Comparison of ENCODE assay signal across 1 cellular context in the genomic region with DNA sequence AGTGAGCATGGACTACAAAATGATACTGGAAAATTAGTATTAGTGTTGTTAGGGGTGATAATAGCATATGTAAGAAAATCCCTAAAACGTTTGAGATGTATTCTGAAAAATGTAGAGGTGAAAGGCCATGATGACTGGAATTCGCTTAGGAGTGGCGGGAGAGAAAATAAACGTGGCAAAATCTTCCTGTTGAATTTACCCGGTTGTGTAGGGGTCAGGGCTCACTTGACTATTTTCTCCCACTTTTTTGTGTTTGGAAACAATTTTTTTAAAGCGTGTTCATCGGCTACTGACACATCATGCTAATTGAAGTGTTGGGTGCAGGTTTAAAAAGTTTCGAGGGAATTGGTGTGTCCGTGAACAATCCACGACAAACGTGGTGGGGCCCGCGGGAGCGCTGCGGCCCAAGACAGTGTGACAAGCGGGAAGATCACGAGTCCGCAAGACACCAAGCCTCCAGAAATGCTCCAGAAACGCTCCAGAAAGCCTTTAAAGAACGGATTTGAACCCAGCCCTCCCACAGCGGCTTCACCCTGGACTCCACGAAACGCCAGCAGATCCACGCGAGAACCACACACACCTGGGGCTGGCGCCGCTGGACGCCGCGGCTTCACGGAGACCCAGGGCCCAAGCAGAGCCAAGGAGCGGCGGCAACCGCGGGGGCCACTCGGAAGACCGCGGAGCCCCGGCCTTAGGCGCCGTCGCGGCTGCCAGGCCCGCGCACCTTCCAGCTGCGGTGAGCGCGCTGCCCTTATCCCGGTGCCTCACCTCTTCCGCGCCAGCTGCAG.
TF ChIP-seq lines count a peak whose summit lies in the region.

No MANE protein-coding gene starts in this region.

TF ChIP-seq in K562, 482 proteins besides CTCF, POLR2A, EP300 and RAD21 (continued from another document and continues in another):
- TF ChIP-seq NRF1 (conservative IDR thresholded peaks at IDR 0.05 in 1 of 2, IDR thresholded peaks at IDR 0.05 in 1 of 2) = no peak
- 0 out of 2 replicates have a peak, but pooled peaks have one; percentile 19 for TF ChIP-seq CBFA2T3 (IDR thresholded peaks at IDR 0.05)
- TF ChIP-seq SMAD4 (CRISPR knock-in tag; conservative IDR thresholded peaks at IDR 0.05) = peak; percentile 71; the same call in 1 of the 2 replicates
- TF ChIP-seq, protein P1, sequence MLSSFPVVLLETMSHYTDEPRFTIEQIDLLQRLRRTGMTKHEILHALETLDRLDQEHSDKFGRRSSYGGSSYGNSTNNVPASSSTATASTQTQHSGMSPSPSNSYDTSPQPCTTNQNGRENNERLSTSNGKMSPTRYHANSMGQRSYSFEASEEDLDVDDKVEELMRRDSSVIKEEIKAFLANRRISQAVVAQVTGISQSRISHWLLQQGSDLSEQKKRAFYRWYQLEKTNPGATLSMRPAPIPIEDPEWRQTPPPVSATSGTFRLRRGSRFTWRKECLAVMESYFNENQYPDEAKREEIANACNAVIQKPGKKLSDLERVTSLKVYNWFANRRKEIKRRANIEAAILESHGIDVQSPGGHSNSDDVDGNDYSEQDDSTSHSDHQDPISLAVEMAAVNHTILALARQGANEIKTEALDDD (IDR thresholded peaks at IDR 0.05) = no peak
- TF ChIP-seq, protein P2, sequence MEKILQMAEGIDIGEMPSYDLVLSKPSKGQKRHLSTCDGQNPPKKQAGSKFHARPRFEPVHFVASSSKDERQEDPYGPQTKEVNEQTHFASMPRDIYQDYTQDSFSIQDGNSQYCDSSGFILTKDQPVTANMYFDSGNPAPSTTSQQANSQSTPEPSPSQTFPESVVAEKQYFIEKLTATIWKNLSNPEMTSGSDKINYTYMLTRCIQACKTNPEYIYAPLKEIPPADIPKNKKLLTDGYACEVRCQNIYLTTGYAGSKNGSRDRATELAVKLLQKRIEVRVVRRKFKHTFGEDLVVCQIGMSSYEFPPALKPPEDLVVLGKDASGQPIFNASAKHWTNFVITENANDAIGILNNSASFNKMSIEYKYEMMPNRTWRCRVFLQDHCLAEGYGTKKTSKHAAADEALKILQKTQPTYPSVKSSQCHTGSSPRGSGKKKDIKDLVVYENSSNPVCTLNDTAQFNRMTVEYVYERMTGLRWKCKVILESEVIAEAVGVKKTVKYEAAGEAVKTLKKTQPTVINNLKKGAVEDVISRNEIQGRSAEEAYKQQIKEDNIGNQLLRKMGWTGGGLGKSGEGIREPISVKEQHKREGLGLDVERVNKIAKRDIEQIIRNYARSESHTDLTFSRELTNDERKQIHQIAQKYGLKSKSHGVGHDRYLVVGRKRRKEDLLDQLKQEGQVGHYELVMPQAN (IDR thresholded peaks at IDR 0.05; ENCODE audit: borderline replicate concordance) = no peak
- no peak for TF ChIP-seq POLR3G (IDR thresholded peaks at IDR 0.05; ENCODE audit: extremely low read depth, insufficient read length, insufficient replicate concordance)
- TF ChIP-seq, protein P3, sequence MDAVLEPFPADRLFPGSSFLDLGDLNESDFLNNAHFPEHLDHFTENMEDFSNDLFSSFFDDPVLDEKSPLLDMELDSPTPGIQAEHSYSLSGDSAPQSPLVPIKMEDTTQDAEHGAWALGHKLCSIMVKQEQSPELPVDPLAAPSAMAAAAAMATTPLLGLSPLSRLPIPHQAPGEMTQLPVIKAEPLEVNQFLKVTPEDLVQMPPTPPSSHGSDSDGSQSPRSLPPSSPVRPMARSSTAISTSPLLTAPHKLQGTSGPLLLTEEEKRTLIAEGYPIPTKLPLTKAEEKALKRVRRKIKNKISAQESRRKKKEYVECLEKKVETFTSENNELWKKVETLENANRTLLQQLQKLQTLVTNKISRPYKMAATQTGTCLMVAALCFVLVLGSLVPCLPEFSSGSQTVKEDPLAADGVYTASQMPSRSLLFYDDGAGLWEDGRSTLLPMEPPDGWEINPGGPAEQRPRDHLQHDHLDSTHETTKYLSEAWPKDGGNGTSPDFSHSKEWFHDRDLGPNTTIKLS (IDR thresholded peaks at IDR 0.05; ENCODE audit: borderline replicate concordance, low read depth) = peak; percentile 62; the same call in 1 of the 2 replicates
- no peak for TF ChIP-seq ELF4 (CRISPR knock-in tag; IDR thresholded peaks at IDR 0.05)
- TF ChIP-seq SAP30 (IDR thresholded peaks at IDR 0.05; ENCODE audit: borderline replicate concordance, insufficient read depth, low read depth, low read length, poor library complexity, severe bottlenecking) = peak; percentile 87
- peak; percentile 3 for TF ChIP-seq NEUROD1 (IDR thresholded peaks at IDR 0.05; ENCODE audit: borderline replicate concordance, low read depth, low read length, partially characterized antibody)
- 0 out of 2 replicates have a peak, but pooled peaks have one; percentile 24 for TF ChIP-seq MECOM (CRISPR knock-in tag; IDR thresholded peaks at IDR 0.05)
- 0 out of 2 replicates have a peak, but pooled peaks have one; percentile 53 for TF ChIP-seq PHB (CRISPR knock-in tag; IDR thresholded peaks at IDR 0.05)
- TF ChIP-seq CREB1 (IDR thresholded peaks at IDR 0.05) = no peak
- TF ChIP-seq CREB1 (CRISPR knock-in tag; IDR thresholded peaks at IDR 0.05) = no peak
- peak; percentile 89; the same call in 1 of the 2 replicates for TF ChIP-seq SRSF3 (IDR thresholded peaks at IDR 0.05; ENCODE audit: insufficient read depth, low read length)
- TF ChIP-seq, protein P4, sequence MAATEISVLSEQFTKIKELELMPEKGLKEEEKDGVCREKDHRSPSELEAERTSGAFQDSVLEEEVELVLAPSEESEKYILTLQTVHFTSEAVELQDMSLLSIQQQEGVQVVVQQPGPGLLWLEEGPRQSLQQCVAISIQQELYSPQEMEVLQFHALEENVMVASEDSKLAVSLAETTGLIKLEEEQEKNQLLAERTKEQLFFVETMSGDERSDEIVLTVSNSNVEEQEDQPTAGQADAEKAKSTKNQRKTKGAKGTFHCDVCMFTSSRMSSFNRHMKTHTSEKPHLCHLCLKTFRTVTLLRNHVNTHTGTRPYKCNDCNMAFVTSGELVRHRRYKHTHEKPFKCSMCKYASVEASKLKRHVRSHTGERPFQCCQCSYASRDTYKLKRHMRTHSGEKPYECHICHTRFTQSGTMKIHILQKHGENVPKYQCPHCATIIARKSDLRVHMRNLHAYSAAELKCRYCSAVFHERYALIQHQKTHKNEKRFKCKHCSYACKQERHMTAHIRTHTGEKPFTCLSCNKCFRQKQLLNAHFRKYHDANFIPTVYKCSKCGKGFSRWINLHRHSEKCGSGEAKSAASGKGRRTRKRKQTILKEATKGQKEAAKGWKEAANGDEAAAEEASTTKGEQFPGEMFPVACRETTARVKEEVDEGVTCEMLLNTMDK (IDR thresholded peaks at IDR 0.05; ENCODE audit: borderline replicate concordance, insufficient read depth, low read depth, low read length, poor library complexity, severe bottlenecking) = no peak
- TF ChIP-seq NCOA1 (IDR thresholded peaks at IDR 0.05; ENCODE audit: low read depth) = no peak
- TF ChIP-seq, protein P5, sequence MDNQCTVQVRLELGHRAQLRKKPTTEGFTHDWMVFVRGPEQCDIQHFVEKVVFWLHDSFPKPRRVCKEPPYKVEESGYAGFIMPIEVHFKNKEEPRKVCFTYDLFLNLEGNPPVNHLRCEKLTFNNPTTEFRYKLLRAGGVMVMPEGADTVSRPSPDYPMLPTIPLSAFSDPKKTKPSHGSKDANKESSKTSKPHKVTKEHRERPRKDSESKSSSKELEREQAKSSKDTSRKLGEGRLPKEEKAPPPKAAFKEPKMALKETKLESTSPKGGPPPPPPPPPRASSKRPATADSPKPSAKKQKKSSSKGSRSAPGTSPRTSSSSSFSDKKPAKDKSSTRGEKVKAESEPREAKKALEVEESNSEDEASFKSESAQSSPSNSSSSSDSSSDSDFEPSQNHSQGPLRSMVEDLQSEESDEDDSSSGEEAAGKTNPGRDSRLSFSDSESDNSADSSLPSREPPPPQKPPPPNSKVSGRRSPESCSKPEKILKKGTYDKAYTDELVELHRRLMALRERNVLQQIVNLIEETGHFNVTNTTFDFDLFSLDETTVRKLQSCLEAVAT (IDR thresholded peaks at IDR 0.05) = peak; percentile 67 to 76; a peak in 2 of 4 replicates
- no peak for TF ChIP-seq BCL6 (CRISPR knock-in tag; IDR thresholded peaks at IDR 0.05)
- no peak for TF ChIP-seq JUNB (CRISPR knock-in tag; conservative IDR thresholded peaks at IDR 0.05)
- TF ChIP-seq FOXJ2 (tag; IDR thresholded peaks at IDR 0.05) = no peak
- no peak for TF ChIP-seq SIX5 (IDR thresholded peaks at IDR 0.05; ENCODE audit: borderline replicate concordance in 1 of 2, insufficient read depth in 1 of 2, low read depth in 1 of 2, low read length in 2 of 2)
- TF ChIP-seq, protein P6, sequence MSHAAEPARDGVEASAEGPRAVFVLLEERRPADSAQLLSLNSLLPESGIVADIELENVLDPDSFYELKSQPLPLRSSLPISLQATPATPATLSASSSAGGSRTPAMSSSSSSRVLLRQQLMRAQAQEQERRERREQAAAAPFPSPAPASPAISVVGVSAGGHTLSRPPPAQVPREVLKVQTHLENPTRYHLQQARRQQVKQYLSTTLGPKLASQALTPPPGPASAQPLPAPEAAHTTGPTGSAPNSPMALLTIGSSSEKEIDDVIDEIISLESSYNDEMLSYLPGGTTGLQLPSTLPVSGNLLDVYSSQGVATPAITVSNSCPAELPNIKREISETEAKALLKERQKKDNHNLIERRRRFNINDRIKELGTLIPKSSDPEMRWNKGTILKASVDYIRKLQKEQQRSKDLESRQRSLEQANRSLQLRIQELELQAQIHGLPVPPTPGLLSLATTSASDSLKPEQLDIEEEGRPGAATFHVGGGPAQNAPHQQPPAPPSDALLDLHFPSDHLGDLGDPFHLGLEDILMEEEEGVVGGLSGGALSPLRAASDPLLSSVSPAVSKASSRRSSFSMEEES (CRISPR knock-in tag; IDR thresholded peaks at IDR 0.05) = 0 out of 2 replicates have a peak, but pooled peaks have one; percentile 7
- no peak for TF ChIP-seq NFIC (IDR thresholded peaks at IDR 0.05)
- no peak for TF ChIP-seq NFE2 (IDR thresholded peaks at IDR 0.05; ENCODE audit: low read depth)
- TF ChIP-seq ZNF124 (CRISPR knock-in tag; IDR thresholded peaks at IDR 0.05) = no peak
- no peak for TF ChIP-seq BRCA1 (IDR thresholded peaks at IDR 0.05)
- peak; percentile 99 for TF ChIP-seq BRCA1 (CRISPR knock-in tag; IDR thresholded peaks at IDR 0.05)
- TF ChIP-seq RBM14 (IDR thresholded peaks at IDR 0.05; ENCODE audit: borderline replicate concordance, insufficient read depth, low read depth, low read length) = peak; percentile 93; the same call in 1 of the 2 replicates
- no peak for TF ChIP-seq FUS (optimal IDR thresholded peaks at IDR 0.05; ENCODE audit: low read depth, low read length)
- TF ChIP-seq, protein P7, sequence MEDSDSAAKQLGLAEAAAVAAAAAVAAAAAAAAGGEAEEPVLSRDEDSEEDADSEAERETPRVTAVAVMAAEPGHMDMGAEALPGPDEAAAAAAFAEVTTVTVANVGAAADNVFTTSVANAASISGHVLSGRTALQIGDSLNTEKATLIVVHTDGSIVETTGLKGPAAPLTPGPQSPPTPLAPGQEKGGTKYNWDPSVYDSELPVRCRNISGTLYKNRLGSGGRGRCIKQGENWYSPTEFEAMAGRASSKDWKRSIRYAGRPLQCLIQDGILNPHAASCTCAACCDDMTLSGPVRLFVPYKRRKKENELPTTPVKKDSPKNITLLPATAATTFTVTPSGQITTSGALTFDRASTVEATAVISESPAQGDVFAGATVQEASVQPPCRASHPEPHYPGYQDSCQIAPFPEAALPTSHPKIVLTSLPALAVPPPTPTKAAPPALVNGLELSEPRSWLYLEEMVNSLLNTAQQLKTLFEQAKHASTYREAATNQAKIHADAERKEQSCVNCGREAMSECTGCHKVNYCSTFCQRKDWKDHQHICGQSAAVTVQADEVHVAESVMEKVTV (CRISPR knock-in tag; IDR thresholded peaks at IDR 0.05) = no peak
- 0 out of 2 replicates have a peak, but pooled peaks have one; percentile 27 for TF ChIP-seq NR1H2 (CRISPR knock-in tag; IDR thresholded peaks at IDR 0.05)
- no peak for TF ChIP-seq CHD4 (IDR thresholded peaks at IDR 0.05; ENCODE audit: insufficient read depth, insufficient replicate concordance, low read depth, low read length, poor library complexity, severe bottlenecking)
- TF ChIP-seq ZNF3 (CRISPR knock-in tag; IDR thresholded peaks at IDR 0.05) = no peak
- TF ChIP-seq, protein P8, sequence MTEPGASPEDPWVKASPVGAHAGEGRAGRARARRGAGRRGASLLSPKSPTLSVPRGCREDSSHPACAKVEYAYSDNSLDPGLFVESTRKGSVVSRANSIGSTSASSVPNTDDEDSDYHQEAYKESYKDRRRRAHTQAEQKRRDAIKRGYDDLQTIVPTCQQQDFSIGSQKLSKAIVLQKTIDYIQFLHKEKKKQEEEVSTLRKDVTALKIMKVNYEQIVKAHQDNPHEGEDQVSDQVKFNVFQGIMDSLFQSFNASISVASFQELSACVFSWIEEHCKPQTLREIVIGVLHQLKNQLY (CRISPR knock-in tag; conservative IDR thresholded peaks at IDR 0.05) = no peak
- TF ChIP-seq, protein P9, sequence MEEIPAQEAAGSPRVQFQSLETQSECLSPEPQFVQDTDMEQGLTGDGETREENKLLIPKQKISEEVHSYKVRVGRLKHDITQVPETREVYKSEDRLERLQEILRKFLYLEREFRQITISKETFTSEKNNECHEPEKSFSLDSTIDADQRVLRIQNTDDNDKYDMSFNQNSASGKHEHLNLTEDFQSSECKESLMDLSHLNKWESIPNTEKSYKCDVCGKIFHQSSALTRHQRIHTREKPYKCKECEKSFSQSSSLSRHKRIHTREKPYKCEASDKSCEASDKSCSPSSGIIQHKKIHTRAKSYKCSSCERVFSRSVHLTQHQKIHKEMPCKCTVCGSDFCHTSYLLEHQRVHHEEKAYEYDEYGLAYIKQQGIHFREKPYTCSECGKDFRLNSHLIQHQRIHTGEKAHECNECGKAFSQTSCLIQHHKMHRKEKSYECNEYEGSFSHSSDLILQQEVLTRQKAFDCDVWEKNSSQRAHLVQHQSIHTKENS (CRISPR knock-in tag; IDR thresholded peaks at IDR 0.05) = 0 out of 2 replicates have a peak, but pooled peaks have one; percentile 62
- peak; percentile 10 for TF ChIP-seq NELFE (IDR thresholded peaks at IDR 0.05; ENCODE audit: insufficient read depth, insufficient read length)
- TF ChIP-seq ZNF717 (CRISPR knock-in tag; IDR thresholded peaks at IDR 0.05) = peak; percentile 71; the same call in 1 of the 2 replicates
- TF ChIP-seq KDM1A (IDR thresholded peaks at IDR 0.05) = no peak
- TF ChIP-seq TAF9B (IDR thresholded peaks at IDR 0.05; ENCODE audit: partially characterized antibody) = peak; percentile 10
- 0 out of 2 replicates have a peak, but pooled peaks have one; percentile 12 for TF ChIP-seq HNRNPL (IDR thresholded peaks at IDR 0.05; ENCODE audit: low read depth, low read length)
- TF ChIP-seq SMAD3 (CRISPR knock-in tag; conservative IDR thresholded peaks at IDR 0.05) = no peak
- TF ChIP-seq SAFB (IDR thresholded peaks at IDR 0.05; ENCODE audit: borderline replicate concordance, low read depth, low read length) = peak; percentile 83
- TF ChIP-seq RAD51 (IDR thresholded peaks at IDR 0.05; ENCODE audit: borderline replicate concordance, low read depth) = no peak
- TF ChIP-seq, protein P10, sequence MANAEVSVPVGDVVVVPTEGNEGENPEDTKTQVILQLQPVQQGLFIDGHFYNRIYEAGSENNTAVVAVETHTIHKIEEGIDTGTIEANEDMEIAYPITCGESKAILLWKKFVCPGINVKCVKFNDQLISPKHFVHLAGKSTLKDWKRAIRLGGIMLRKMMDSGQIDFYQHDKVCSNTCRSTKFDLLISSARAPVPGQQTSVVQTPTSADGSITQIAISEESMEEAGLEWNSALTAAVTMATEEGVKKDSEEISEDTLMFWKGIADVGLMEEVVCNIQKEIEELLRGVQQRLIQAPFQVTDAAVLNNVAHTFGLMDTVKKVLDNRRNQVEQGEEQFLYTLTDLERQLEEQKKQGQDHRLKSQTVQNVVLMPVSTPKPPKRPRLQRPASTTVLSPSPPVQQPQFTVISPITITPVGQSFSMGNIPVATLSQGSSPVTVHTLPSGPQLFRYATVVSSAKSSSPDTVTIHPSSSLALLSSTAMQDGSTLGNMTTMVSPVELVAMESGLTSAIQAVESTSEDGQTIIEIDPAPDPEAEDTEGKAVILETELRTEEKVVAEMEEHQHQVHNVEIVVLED (CRISPR knock-in tag; IDR thresholded peaks at IDR 0.05) = no peak
- 0 out of 2 replicates have a peak, but pooled peaks have one; percentile 79 for TF ChIP-seq ZNF232 (CRISPR knock-in tag; IDR thresholded peaks at IDR 0.05)
- TF ChIP-seq HDAC8 (tag; IDR thresholded peaks at IDR 0.05) = no peak
